Comparison of ENCODE assay signal across 29 cellular contexts in genomic region chr13:55493297-55493696, GRCh38.
"Had no signal": no experiment of that assay in that cellular context is flagged by ENCODE, and none has a peak within 500 bp of the region (broad histone marks: within the 10 kb centered on the region; RNA-seq: fewer than 3 reads in every experiment).

No MANE protein-coding gene starts in this region.

- H3K36me3 ChIP-seq: stomach, suprapubic skin, thoracic aorta, thyroid gland, tibial artery, tibial nerve, transverse colon, upper lobe of left lung, upper lobe of right lung, uterus, vagina had no signal

- H3K27me3 ChIP-seq: stomach, suprapubic skin, testis, thyroid gland, tibial artery, tibial nerve, transverse colon, upper lobe of left lung, upper lobe of right lung, uterus, vagina had no signal

- H3K27me3 Mint-ChIP-seq: stimulated activated memory B cell treated with anti-CD40 and anti-IgM and Interleukin-4, amounts not matched to agents 10 μg/mL and 1 μg/mL and 100 μg/mL, for 72 hours; stimulated activated naive B cell treated with anti-CD40 and anti-IgM and Interleukin-4, amounts not matched to agents 10 μg/mL and 1 μg/mL and 100 μg/mL, for 72 hours; stimulated activated naive CD8-positive, alpha-beta T cell treated with anti-CD3 and anti-CD28 coated beads, Interleukin-15, amount 100 ng/mL, for 72 hours; stimulated activated naive CD8-positive, alpha-beta T cell treated with anti-CD3 and anti-CD28 coated beads, Interleukin-15, Interleukin-2, amounts not matched to agents 100 ng/mL and 50 ng/mL, for 24 hours; type B pancreatic cell had no signal

- H3K9me3 ChIP-seq: stomach, suprapubic skin, testis, thoracic aorta, thyroid gland, tibial artery, tibial nerve, transverse colon, upper lobe of left lung, upper lobe of right lung, uterus, vagina had no signal

- H3K4me3 Mint-ChIP-seq: stimulated activated effector memory CD8-positive, alpha-beta T cell treated with anti-CD3 and anti-CD28 coated beads, Interleukin-12 subunit alpha, Interleukin-12 subunit beta, amount 100 ng/mL, for 72 hours; stimulated activated memory B cell treated with anti-CD40 and anti-IgM and Interleukin-4, amounts not matched to agents 10 μg/mL and 1 μg/mL and 100 μg/mL, for 72 hours; stimulated activated naive B cell treated with anti-CD40 and anti-IgM and Interleukin-4, amounts not matched to agents 10 μg/mL and 1 μg/mL and 100 μg/mL, for 72 hours; stimulated activated naive CD8-positive, alpha-beta T cell treated with anti-CD3 and anti-CD28 coated beads, Interleukin-15, amount 100 ng/mL, for 72 hours; stimulated activated naive CD8-positive, alpha-beta T cell treated with anti-CD3 and anti-CD28 coated beads, Interleukin-15, Interleukin-2, amounts not matched to agents 100 ng/mL and 50 ng/mL, for 24 hours; type B pancreatic cell had no signal

- H3K4me1 ChIP-seq: stomach, suprapubic skin, testis, thyroid gland, tibial artery, tibial nerve, transverse colon, upper lobe of left lung, upper lobe of right lung, uterus, vagina had no signal

- DNase-seq: stimulated activated CD4-positive, alpha-beta T cell treated with anti-CD3 and anti-CD28 coated beads, Interleukin-2, amount 100 ng/mL, for 48 hours; stimulated activated CD4-positive, alpha-beta T cell treated with anti-CD3 and anti-CD28 coated beads, Interleukin-4, amount 100 ng/mL, for 1 hour; stimulated activated CD4-positive, alpha-beta T cell treated with anti-CD3 and anti-CD28 coated beads, Interleukin-4, amount 100 ng/mL, for 24 hours; stimulated activated CD4-positive, alpha-beta T cell treated with anti-CD3 and anti-CD28 coated beads, Interleukin-4, amount 100 ng/mL, for 4 hours; stimulated activated CD8-positive, alpha-beta memory T cell treated with anti-CD3 and anti-CD28 coated beads, Interleukin-4, amount 100 ng/mL, for 48 hours; stimulated activated naive B cell treated with anti-CD40 and anti-IgM and Interleukin-4, amounts not matched to agents 10 μg/mL and 1 μg/mL and 100 μg/mL, for 72 hours; stimulated activated naive CD4-positive, alpha-beta T cell; stimulated activated naive CD4-positive, alpha-beta T cell treated with Interleukin-2 at 50 U/mL for 16 hours; stimulated activated naive CD8-positive, alpha-beta T cell treated with anti-CD3 and anti-CD28 coated beads, Interleukin-15, amount 100 ng/mL, for 72 hours; stimulated activated naive CD8-positive, alpha-beta T cell treated with anti-CD3 and anti-CD28 coated beads, Interleukin-15, Interleukin-2, amounts not matched to agents 100 U/mL and 50 U/mL, for 24 hours; stomach; substantia nigra; testis; thyroid gland; tibial artery; transverse colon; trophoblast cell; upper lobe of left lung; upper lobe of right lung; uterus had no signal

- H3K27ac ChIP-seq: stomach, suprapubic skin, testis, thoracic aorta, thyroid gland, tibial artery, tibial nerve, transverse colon, upper lobe of left lung, upper lobe of right lung, uterus, vagina had no signal

- H3K4me1 Mint-ChIP-seq: stimulated activated effector memory CD8-positive, alpha-beta T cell treated with anti-CD3 and anti-CD28 coated beads, Interleukin-12 subunit alpha, Interleukin-12 subunit beta, amount 100 ng/mL, for 72 hours; stimulated activated memory B cell treated with anti-CD40 and anti-IgM and Interleukin-4, amounts not matched to agents 10 μg/mL and 1 μg/mL and 100 μg/mL, for 72 hours; stimulated activated naive B cell treated with anti-CD40 and anti-IgM and Interleukin-4, amounts not matched to agents 10 μg/mL and 1 μg/mL and 100 μg/mL, for 72 hours; stimulated activated naive CD8-positive, alpha-beta T cell treated with anti-CD3 and anti-CD28 coated beads, Interleukin-15, amount 100 ng/mL, for 72 hours had no signal

- FAIRE-seq: urothelium cell line had no signal

- H3K36me3 Mint-ChIP-seq: stimulated activated effector memory CD8-positive, alpha-beta T cell treated with anti-CD3 and anti-CD28 coated beads, Interleukin-12 subunit alpha, Interleukin-12 subunit beta, amount 100 ng/mL, for 72 hours; stimulated activated memory B cell treated with anti-CD40 and anti-IgM and Interleukin-4, amounts not matched to agents 10 μg/mL and 1 μg/mL and 100 μg/mL, for 72 hours; stimulated activated naive B cell treated with anti-CD40 and anti-IgM and Interleukin-4, amounts not matched to agents 10 μg/mL and 1 μg/mL and 100 μg/mL, for 72 hours; type B pancreatic cell had no signal

- ATAC-seq: stimulated activated effector memory CD8-positive, alpha-beta T cell treated with anti-CD3 and anti-CD28 coated beads, Interleukin-12 subunit alpha, Interleukin-12 subunit beta, amount 100 ng/mL, for 72 hours; stimulated activated memory B cell treated with anti-CD40 and anti-IgM and Interleukin-4, amounts not matched to agents 10 μg/mL and 1 μg/mL and 100 μg/mL, for 72 hours; stimulated activated naive B cell treated with anti-CD40 and anti-IgM and Interleukin-4, amounts not matched to agents 10 μg/mL and 1 μg/mL and 100 μg/mL, for 72 hours; stimulated activated naive CD8-positive, alpha-beta T cell treated with anti-CD3 and anti-CD28 coated beads, Interleukin-15, amount 100 ng/mL, for 72 hours; stimulated activated naive CD8-positive, alpha-beta T cell treated with anti-CD3 and anti-CD28 coated beads, Interleukin-15, Interleukin-2, amounts not matched to agents 100 U/mL and 50 U/mL, for 24 hours; upper lobe of right lung had no signal

- H3K4me3 ChIP-seq: stomach, suprapubic skin, testis, thoracic aorta, thyroid gland, tibial artery, tibial nerve, transverse colon, upper lobe of left lung, upper lobe of right lung, uterus, vagina had no signal

- H3K9me3 Mint-ChIP-seq: stimulated activated memory B cell treated with anti-CD40 and anti-IgM and Interleukin-4, amounts not matched to agents 10 μg/mL and 1 μg/mL and 100 μg/mL, for 72 hours; type B pancreatic cell had no signal

- H3K27ac Mint-ChIP-seq: stimulated activated effector memory CD8-positive, alpha-beta T cell treated with anti-CD3 and anti-CD28 coated beads, Interleukin-12 subunit alpha, Interleukin-12 subunit beta, amount 100 ng/mL, for 72 hours; stimulated activated memory B cell treated with anti-CD40 and anti-IgM and Interleukin-4, amounts not matched to agents 10 μg/mL and 1 μg/mL and 100 μg/mL, for 72 hours; stimulated activated naive B cell treated with anti-CD40 and anti-IgM and Interleukin-4, amounts not matched to agents 10 μg/mL and 1 μg/mL and 100 μg/mL, for 72 hours; stimulated activated naive CD8-positive, alpha-beta T cell treated with anti-CD3 and anti-CD28 coated beads, Interleukin-15, amount 100 ng/mL, for 72 hours; stimulated activated naive CD8-positive, alpha-beta T cell treated with anti-CD3 and anti-CD28 coated beads, Interleukin-15, Interleukin-2, amounts not matched to agents 100 ng/mL and 50 ng/mL, for 24 hours; type B pancreatic cell had no signal
